In genomic region chr17:21075739-21076085, GRCh38 we compare ENCODE assay signal across 2 cellular contexts.
TF ChIP-seq lines count a peak whose summit lies in the region.

No MANE protein-coding gene starts in this region.

TF ChIP-seq in GM23338, 12 proteins besides CTCF, POLR2A, EP300 and RAD21:
- TF ChIP-seq, protein P1, sequence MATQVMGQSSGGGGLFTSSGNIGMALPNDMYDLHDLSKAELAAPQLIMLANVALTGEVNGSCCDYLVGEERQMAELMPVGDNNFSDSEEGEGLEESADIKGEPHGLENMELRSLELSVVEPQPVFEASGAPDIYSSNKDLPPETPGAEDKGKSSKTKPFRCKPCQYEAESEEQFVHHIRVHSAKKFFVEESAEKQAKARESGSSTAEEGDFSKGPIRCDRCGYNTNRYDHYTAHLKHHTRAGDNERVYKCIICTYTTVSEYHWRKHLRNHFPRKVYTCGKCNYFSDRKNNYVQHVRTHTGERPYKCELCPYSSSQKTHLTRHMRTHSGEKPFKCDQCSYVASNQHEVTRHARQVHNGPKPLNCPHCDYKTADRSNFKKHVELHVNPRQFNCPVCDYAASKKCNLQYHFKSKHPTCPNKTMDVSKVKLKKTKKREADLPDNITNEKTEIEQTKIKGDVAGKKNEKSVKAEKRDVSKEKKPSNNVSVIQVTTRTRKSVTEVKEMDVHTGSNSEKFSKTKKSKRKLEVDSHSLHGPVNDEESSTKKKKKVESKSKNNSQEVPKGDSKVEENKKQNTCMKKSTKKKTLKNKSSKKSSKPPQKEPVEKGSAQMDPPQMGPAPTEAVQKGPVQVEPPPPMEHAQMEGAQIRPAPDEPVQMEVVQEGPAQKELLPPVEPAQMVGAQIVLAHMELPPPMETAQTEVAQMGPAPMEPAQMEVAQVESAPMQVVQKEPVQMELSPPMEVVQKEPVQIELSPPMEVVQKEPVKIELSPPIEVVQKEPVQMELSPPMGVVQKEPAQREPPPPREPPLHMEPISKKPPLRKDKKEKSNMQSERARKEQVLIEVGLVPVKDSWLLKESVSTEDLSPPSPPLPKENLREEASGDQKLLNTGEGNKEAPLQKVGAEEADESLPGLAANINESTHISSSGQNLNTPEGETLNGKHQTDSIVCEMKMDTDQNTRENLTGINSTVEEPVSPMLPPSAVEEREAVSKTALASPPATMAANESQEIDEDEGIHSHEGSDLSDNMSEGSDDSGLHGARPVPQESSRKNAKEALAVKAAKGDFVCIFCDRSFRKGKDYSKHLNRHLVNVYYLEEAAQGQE (IDR thresholded peaks at IDR 0.05; ENCODE audit: unreplicated experiment), result no peak
- no peak for TF ChIP-seq ZNF114 (CRISPR knock-in tag; IDR thresholded peaks at IDR 0.05)
- TF ChIP-seq, protein P2, sequence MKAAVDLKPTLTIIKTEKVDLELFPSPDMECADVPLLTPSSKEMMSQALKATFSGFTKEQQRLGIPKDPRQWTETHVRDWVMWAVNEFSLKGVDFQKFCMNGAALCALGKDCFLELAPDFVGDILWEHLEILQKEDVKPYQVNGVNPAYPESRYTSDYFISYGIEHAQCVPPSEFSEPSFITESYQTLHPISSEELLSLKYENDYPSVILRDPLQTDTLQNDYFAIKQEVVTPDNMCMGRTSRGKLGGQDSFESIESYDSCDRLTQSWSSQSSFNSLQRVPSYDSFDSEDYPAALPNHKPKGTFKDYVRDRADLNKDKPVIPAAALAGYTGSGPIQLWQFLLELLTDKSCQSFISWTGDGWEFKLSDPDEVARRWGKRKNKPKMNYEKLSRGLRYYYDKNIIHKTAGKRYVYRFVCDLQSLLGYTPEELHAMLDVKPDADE (IDR thresholded peaks at IDR 0.05), result no peak
- TF ChIP-seq NANOG (IDR thresholded peaks at IDR 0.05; ENCODE audit: borderline replicate concordance), result no peak
- no peak for TF ChIP-seq JUNB (IDR thresholded peaks at IDR 0.05; ENCODE audit: unreplicated experiment)
- TF ChIP-seq CREB1 (CRISPR knock-in tag; IDR thresholded peaks at IDR 0.05; ENCODE audit: low read depth), result no peak
- TF ChIP-seq ZNF331 (CRISPR knock-in tag; IDR thresholded peaks at IDR 0.05; ENCODE audit: low read depth), result no peak
- no peak for TF ChIP-seq STAT1 (IDR thresholded peaks at IDR 0.05; ENCODE audit: unreplicated experiment)
- TF ChIP-seq, protein P3, sequence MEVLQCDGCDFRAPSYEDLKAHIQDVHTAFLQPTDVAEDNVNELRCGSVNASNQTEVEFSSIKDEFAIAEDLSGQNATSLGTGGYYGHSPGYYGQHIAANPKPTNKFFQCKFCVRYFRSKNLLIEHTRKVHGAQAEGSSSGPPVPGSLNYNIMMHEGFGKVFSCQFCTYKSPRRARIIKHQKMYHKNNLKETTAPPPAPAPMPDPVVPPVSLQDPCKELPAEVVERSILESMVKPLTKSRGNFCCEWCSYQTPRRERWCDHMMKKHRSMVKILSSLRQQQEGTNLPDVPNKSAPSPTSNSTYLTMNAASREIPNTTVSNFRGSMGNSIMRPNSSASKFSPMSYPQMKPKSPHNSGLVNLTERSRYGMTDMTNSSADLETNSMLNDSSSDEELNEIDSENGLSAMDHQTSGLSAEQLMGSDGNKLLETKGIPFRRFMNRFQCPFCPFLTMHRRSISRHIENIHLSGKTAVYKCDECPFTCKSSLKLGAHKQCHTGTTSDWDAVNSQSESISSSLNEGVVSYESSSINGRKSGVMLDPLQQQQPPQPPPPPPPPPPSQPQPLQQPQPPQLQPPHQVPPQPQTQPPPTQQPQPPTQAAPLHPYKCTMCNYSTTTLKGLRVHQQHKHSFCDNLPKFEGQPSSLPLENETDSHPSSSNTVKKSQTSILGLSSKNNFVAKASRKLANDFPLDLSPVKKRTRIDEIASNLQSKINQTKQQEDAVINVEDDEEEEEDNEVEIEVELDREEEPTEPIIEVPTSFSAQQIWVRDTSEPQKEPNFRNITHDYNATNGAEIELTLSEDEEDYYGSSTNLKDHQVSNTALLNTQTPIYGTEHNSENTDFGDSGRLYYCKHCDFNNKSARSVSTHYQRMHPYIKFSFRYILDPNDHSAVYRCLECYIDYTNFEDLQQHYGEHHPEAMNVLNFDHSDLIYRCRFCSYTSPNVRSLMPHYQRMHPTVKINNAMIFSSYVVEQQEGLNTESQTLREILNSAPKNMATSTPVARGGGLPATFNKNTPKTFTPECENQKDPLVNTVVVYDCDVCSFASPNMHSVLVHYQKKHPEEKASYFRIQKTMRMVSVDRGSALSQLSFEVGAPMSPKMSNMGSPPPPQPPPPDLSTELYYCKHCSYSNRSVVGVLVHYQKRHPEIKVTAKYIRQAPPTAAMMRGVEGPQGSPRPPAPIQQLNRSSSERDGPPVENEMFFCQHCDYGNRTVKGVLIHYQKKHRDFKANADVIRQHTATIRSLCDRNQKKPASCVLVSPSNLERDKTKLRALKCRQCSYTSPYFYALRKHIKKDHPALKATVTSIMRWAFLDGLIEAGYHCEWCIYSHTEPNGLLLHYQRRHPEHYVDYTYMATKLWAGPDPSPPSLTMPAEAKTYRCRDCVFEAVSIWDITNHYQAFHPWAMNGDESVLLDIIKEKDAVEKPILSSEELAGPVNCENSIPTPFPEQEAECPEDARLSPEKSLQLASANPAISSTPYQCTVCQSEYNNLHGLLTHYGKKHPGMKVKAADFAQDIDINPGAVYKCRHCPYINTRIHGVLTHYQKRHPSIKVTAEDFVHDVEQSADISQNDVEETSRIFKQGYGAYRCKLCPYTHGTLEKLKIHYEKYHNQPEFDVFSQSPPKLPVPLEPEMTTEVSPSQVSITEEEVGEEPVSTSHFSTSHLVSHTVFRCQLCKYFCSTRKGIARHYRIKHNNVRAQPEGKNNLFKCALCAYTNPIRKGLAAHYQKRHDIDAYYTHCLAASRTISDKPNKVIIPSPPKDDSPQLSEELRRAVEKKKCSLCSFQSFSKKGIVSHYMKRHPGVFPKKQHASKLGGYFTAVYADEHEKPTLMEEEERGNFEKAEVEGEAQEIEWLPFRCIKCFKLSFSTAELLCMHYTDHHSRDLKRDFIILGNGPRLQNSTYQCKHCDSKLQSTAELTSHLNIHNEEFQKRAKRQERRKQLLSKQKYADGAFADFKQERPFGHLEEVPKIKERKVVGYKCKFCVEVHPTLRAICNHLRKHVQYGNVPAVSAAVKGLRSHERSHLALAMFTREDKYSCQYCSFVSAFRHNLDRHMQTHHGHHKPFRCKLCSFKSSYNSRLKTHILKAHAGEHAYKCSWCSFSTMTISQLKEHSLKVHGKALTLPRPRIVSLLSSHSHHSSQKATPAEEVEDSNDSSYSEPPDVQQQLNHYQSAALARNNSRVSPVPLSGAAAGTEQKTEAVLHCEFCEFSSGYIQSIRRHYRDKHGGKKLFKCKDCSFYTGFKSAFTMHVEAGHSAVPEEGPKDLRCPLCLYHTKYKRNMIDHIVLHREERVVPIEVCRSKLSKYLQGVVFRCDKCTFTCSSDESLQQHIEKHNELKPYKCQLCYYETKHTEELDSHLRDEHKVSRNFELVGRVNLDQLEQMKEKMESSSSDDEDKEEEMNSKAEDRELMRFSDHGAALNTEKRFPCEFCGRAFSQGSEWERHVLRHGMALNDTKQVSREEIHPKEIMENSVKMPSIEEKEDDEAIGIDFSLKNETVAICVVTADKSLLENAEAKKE (CRISPR knock-in tag; IDR thresholded peaks at IDR 0.05), result no peak
- no peak for TF ChIP-seq EZH2 (IDR thresholded peaks at IDR 0.05; ENCODE audit: low read depth, unreplicated experiment)
- TF ChIP-seq EZH2phosphoT487 (IDR thresholded peaks at IDR 0.05; ENCODE audit: unreplicated experiment), result no peak
- no peak for TF ChIP-seq POLR2AphosphoS5 (IDR thresholded peaks at IDR 0.05; ENCODE audit: low read depth)

TF ChIP-seq in K562, 482 proteins besides CTCF, POLR2A, EP300 and RAD21:
- TF ChIP-seq, protein P4, sequence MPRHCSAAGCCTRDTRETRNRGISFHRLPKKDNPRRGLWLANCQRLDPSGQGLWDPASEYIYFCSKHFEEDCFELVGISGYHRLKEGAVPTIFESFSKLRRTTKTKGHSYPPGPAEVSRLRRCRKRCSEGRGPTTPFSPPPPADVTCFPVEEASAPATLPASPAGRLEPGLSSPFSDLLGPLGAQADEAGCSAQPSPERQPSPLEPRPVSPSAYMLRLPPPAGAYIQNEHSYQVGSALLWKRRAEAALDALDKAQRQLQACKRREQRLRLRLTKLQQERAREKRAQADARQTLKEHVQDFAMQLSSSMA (CRISPR knock-in tag; IDR thresholded peaks at IDR 0.05), result no peak
- TF ChIP-seq ZBTB33 (CRISPR knock-in tag; IDR thresholded peaks at IDR 0.05), result no peak
- no peak for TF ChIP-seq SIRT6 (IDR thresholded peaks at IDR 0.05; ENCODE audit: low read depth, low read length)
